ENCODE assay signal across 24 cellular contexts in genomic region chrY:14637551-14637950, GRCh38.
"Had no signal": no experiment of that assay in that cellular context is flagged by ENCODE, and none has a peak within 500 bp of the region (broad histone marks: within the 10 kb centered on the region; RNA-seq: fewer than 3 reads in every experiment).

No MANE protein-coding gene starts in this region.

- H3K36me3 Mint-ChIP-seq: immature natural killer cell, natural killer cell, neural progenitor cell had no signal

- H3K36me3 ChIP-seq: esophagus squamous epithelium, lower lobe of right lung, neural progenitor cell, right atrium auricular region, suprapubic skin, transverse colon had no signal

- H3K4me3 Mint-ChIP-seq: endodermal cell; immature natural killer cell; natural killer cell; neural progenitor cell; stimulated activated naive CD8-positive, alpha-beta T cell treated with anti-CD3 and anti-CD28 coated beads, Interleukin-15, amount 100 ng/mL, for 72 hours had no signal

- H3K27me3 ChIP-seq: esophagus squamous epithelium, neural progenitor cell, right atrium auricular region, suprapubic skin, transverse colon had no signal

- H3K9me3 ChIP-seq: esophagus squamous epithelium, lower lobe of right lung, right atrium auricular region, suprapubic skin, transverse colon had no signal

- H3K27me3 Mint-ChIP-seq: progenitor cell of endocrine pancreas; stimulated activated naive CD8-positive, alpha-beta T cell treated with anti-CD3 and anti-CD28 coated beads, Interleukin-15, amount 100 ng/mL, for 72 hours had no signal

- H3K4me1 Mint-ChIP-seq: endodermal cell; immature natural killer cell; natural killer cell; neural progenitor cell; stimulated activated naive CD8-positive, alpha-beta T cell treated with anti-CD3 and anti-CD28 coated beads, Interleukin-15, amount 100 ng/mL, for 72 hours had no signal

- H3K4me1 ChIP-seq: esophagus squamous epithelium, lower lobe of right lung, neural progenitor cell, parathyroid adenoma, right atrium auricular region, suprapubic skin, transverse colon had no signal

- ATAC-seq: left ventricle myocardium superior; lower lobe of right lung; natural killer cell; sciatic nerve; stimulated activated naive CD8-positive, alpha-beta T cell treated with anti-CD3 and anti-CD28 coated beads, Interleukin-15, amount 100 ng/mL, for 72 hours had no signal

- DNase-seq: effector CD8-positive, alpha-beta T cell; endodermal cell; erythroblast; esophagus squamous epithelium; hypothalamus; immature natural killer cell; islet precursor cell; left ventricle myocardium superior; lower lobe of right lung; natural killer cell; stimulated activated CD4-positive, alpha-beta T cell treated with anti-CD3 and anti-CD28 coated beads, Interleukin-12 subunit alpha, Interleukin-12 subunit beta, amount 100 ng/mL, for 4 hours; stimulated activated CD4-positive, alpha-beta T cell treated with anti-CD3 and anti-CD28 coated beads, Interleukin-1b, Interleukin-23, amount 100 ng/mL, for 48 hours; stimulated activated CD4-positive, alpha-beta T cell treated with anti-CD3 and anti-CD28 coated beads, Interleukin-4, amount 100 ng/mL, for 1 hour; stimulated activated CD8-positive, alpha-beta memory T cell treated with anti-CD3 and anti-CD28 coated beads, Interleukin-4, amount 100 ng/mL, for 48 hours; stimulated activated naive CD4-positive, alpha-beta T cell; stimulated activated naive CD8-positive, alpha-beta T cell treated with anti-CD3 and anti-CD28 coated beads, Interleukin-15, amount 100 ng/mL, for 72 hours; transverse colon had no signal

- H3K27ac ChIP-seq: esophagus squamous epithelium, lower lobe of right lung, neural progenitor cell, parathyroid adenoma, right atrium auricular region, suprapubic skin, transverse colon had no signal

- H3K9me3 Mint-ChIP-seq: endodermal cell; immature natural killer cell; natural killer cell; neural progenitor cell; stimulated activated naive CD8-positive, alpha-beta T cell treated with anti-CD3 and anti-CD28 coated beads, Interleukin-15, amount 100 ng/mL, for 72 hours had no signal

- H3K4me3 ChIP-seq: esophagus squamous epithelium, lower lobe of right lung, neural progenitor cell, right atrium auricular region, smooth muscle cell, suprapubic skin, transverse colon had no signal

- H3K27ac Mint-ChIP-seq: endodermal cell; immature natural killer cell; natural killer cell; neural progenitor cell; progenitor cell of endocrine pancreas; stimulated activated naive CD8-positive, alpha-beta T cell treated with anti-CD3 and anti-CD28 coated beads, Interleukin-15, amount 100 ng/mL, for 72 hours had no signal
